ENCODE assay signal across 8 cellular contexts in genomic region chr21:14591882-14592281, GRCh38. TPM values are rescaled to one million over a fixed set of nuclear protein-coding genes. Genes with fewer than 3 reads are reported as not detected.
DNase-seq lines count a peak whose midpoint lies in the region; ATAC-seq and TF ChIP-seq lines count a peak whose summit lies in the region.

No MANE protein-coding gene starts in this region.

- H2AFZ ChIP-seq in DND-41 (ENCODE audit: low read depth, low read length) (peak overlapping the region; percentile 14; the same call in 1 of the 2 replicates), KMS-11 (ENCODE audit: low read depth) (no peak overlapping the region)

- TF ChIP-seq POLR2A in body of pancreas (IDR thresholded peaks at IDR 0.05): no peak

- H3K27ac Mint-ChIP-seq in naive thymus-derived CD4-positive, alpha-beta T cell: peak overlapping the region in 4 of 9 donors; percentile 4 to 90 (median 33)
- no peak overlapping the region for H3K27ac Mint-ChIP-seq in nephron progenitor cell

- no peak overlapping the region for H3K9ac ChIP-seq in DND-41 (ENCODE audit: low read depth, low read length)
- no peak overlapping the region for H3K9ac ChIP-seq in KMS-11

- H3K4me3 Mint-ChIP-seq in naive thymus-derived CD4-positive, alpha-beta T cell: peak overlapping the region in 3 of 10 donors; percentile 3 to 70 (median 22)
- no peak overlapping the region for H3K4me3 Mint-ChIP-seq in nephron progenitor cell

- ATAC-seq in DND-41 (ENCODE audit: insufficient read depth, low read depth) (peak; percentile 68; the same call in 2 of the 3 replicates), body of pancreas (peak; percentile 33), GM18517 (IDR thresholded peaks at IDR 0.05; ENCODE audit: unreplicated experiment) (no peak), HG03139 (IDR thresholded peaks at IDR 0.05; ENCODE audit: unreplicated experiment) (no peak), GM19467 (IDR thresholded peaks at IDR 0.05; ENCODE audit: unreplicated experiment) (no peak)
- peak; percentile 91 for ATAC-seq in naive thymus-derived CD4-positive, alpha-beta T cell

- H3K79me2 ChIP-seq in DND-41 (ENCODE audit: insufficient read depth, low read length) (no peaks in the 10 kb centered on the region), KMS-11 (ENCODE audit: insufficient read depth, low read depth) (no peaks in the 10 kb centered on the region)

- POLR2A ChIA-PET in naive thymus-derived CD4-positive, alpha-beta T cell (lab: Charles Lee): no interaction called here

- H3K36me3 ChIP-seq in DND-41 (ENCODE audit: insufficient read depth, low read length) (no peaks in the 10 kb centered on the region), KMS-11 (ENCODE audit: insufficient read depth) (no peaks in the 10 kb centered on the region), body of pancreas (replicated peaks in 1 of 2; ENCODE audit: insufficient read depth in 1 of 2, low read depth in 2 of 2) (no peaks in the 10 kb centered on the region)
- no peaks in the 10 kb centered on the region for H3K36me3 ChIP-seq in naive thymus-derived CD4-positive, alpha-beta T cell (ENCODE audit: control insufficient read depth in 2 of 3, insufficient read depth in 3 of 3, low read length in 3 of 3)

- H3K4me2 ChIP-seq in DND-41 (ENCODE audit: insufficient read depth, low read length) (no peak overlapping the region), KMS-11 (peak overlapping the region; percentile 32; the same call in 1 of the 2 replicates)

- peaks cover 8 to 43% (median 15%) of the 10 kb centered on the region in 7 donors for H3K4me1 Mint-ChIP-seq in naive thymus-derived CD4-positive, alpha-beta T cell
- H3K4me1 Mint-ChIP-seq in nephron progenitor cell: no peaks in the 10 kb centered on the region

- intact Hi-C loops in body of pancreas (cut with DNase I): no loop called here
- intact Hi-C loops in naive thymus-derived CD4-positive, alpha-beta T cell (cut with micrococcal nuclease): loop anchor here (2.0 to 5.0 kb wide), 5 partner anchors 21 to 145 kb away; no protein-coding TSS in a partner anchor

- H3K4me1 ChIP-seq in DND-41 (ENCODE audit: insufficient read depth, low read length): peaks cover 8% of the 10 kb centered on the region
- H3K4me1 ChIP-seq in KMS-11 (ENCODE audit: low read depth, poor library complexity, severe bottlenecking): peaks cover 42% of the 10 kb centered on the region
- H3K4me1 ChIP-seq in body of pancreas: no peaks in the 10 kb centered on the region
- peaks cover 3 to 11% of the 10 kb centered on the region in 2 donors for H3K4me1 ChIP-seq in naive thymus-derived CD4-positive, alpha-beta T cell (ENCODE audit: control insufficient read depth in 2 of 2, insufficient read depth in 2 of 2, low read length in 2 of 2)

- peak overlapping the region; percentile 12; the same call in 1 of the 2 replicates for H3K27ac ChIP-seq in DND-41 (ENCODE audit: low read length)
- H3K27ac ChIP-seq in KMS-11: no peak overlapping the region
- H3K27ac ChIP-seq in body of pancreas: peak overlapping the region in 1 of 4 donors; percentile 59
- no peak overlapping the region for H3K27ac ChIP-seq in naive thymus-derived CD4-positive, alpha-beta T cell (ENCODE audit: low read depth, low read length)

- peaks cover 3 to 43% (median 3%) of the 10 kb centered on the region in 5 donors for H3K36me3 Mint-ChIP-seq in naive thymus-derived CD4-positive, alpha-beta T cell
- no peaks in the 10 kb centered on the region for H3K36me3 Mint-ChIP-seq in nephron progenitor cell (ENCODE audit: low read depth)

- H4K20me1 ChIP-seq in DND-41 (ENCODE audit: insufficient read depth, low read length): no peaks in the 10 kb centered on the region
- no peaks in the 10 kb centered on the region for H4K20me1 ChIP-seq in KMS-11 (ENCODE audit: insufficient read depth)

- TF ChIP-seq CTCF in DND-41 (IDR thresholded peaks at IDR 0.05; ENCODE audit: borderline replicate concordance, extremely low read depth, low read length, poor library complexity, severe bottlenecking): no peak
- no peak for TF ChIP-seq CTCF in KMS-11 (conservative IDR thresholded peaks at IDR 0.05; ENCODE audit: low read depth, low read length)
- TF ChIP-seq CTCF in body of pancreas (IDR thresholded peaks at IDR 0.05): no peak
- TF ChIP-seq CTCF in nephron progenitor cell (IDR thresholded peaks at IDR 0.05): no peak

- 78 to 83% methylated on average over 2 of the region's 2 CpGs for WGBS in body of pancreas, 2 donors

- CTCF ChIA-PET in naive thymus-derived CD4-positive, alpha-beta T cell (lab: Charles Lee): interaction anchor here (0.9 kb wide), 1 partner anchor 26 kb away, joined by 3 read pairs; no protein-coding TSS in a partner anchor

- no peaks in the 10 kb centered on the region for H3K27me3 Mint-ChIP-seq in naive thymus-derived CD4-positive, alpha-beta T cell
- H3K27me3 Mint-ChIP-seq in nephron progenitor cell (ENCODE audit: low read depth, poor library complexity): peaks cover 4% of the 10 kb centered on the region

- H3K9me3 ChIP-seq in DND-41 (ENCODE audit: insufficient read depth, low read length, severe bottlenecking): peaks cover 5% of the 10 kb centered on the region
- no peaks in the 10 kb centered on the region for H3K9me3 ChIP-seq in body of pancreas
- H3K9me3 ChIP-seq in naive thymus-derived CD4-positive, alpha-beta T cell (ENCODE audit: control insufficient read depth in 2 of 3, low read length in 3 of 3): peaks cover 0 to 3% (median 3%) of the 10 kb centered on the region in 3 experiments

- no peaks in the 10 kb centered on the region for H3K27me3 ChIP-seq in DND-41 (ENCODE audit: insufficient read depth, low read length, poor library complexity)
- H3K27me3 ChIP-seq in KMS-11 (ENCODE audit: insufficient read depth, low read depth): no peaks in the 10 kb centered on the region
- no peaks in the 10 kb centered on the region for H3K27me3 ChIP-seq in body of pancreas
- no peaks in the 10 kb centered on the region for H3K27me3 ChIP-seq in naive thymus-derived CD4-positive, alpha-beta T cell (ENCODE audit: control insufficient read depth in 2 of 2, insufficient read depth in 2 of 2, low read length in 2 of 2)

- H3K9me3 Mint-ChIP-seq in naive thymus-derived CD4-positive, alpha-beta T cell: peaks cover 3 to 35% (median 7%) of the 10 kb centered on the region in 11 donors
- H3K9me3 Mint-ChIP-seq in nephron progenitor cell: peaks cover 13% of the 10 kb centered on the region

- H3K4me3 ChIP-seq in DND-41 (ENCODE audit: low read depth in 1 of 2, low read length in 2 of 2) (no peak overlapping the region), KMS-11 (IDR thresholded peaks at IDR 0.05; ENCODE audit: insufficient read depth, low read depth, low read length) (no peak overlapping the region), body of pancreas (no peak overlapping the region)
- H3K4me3 ChIP-seq in naive thymus-derived CD4-positive, alpha-beta T cell (ENCODE audit: low read length): no peak overlapping the region

- DNase-seq in DND-41 (no peak), body of pancreas (peak in 3 of 4 donors; percentile 19 to 66 (median 31)), nephron progenitor cell (no peak)
- peak in 4 of 9 donors; percentile 6 to 24 (median 11) for DNase-seq in naive thymus-derived CD4-positive, alpha-beta T cell

RNA-seq across cellular contexts. Expression of gene SAMSN1, which starts 45.8 kb away (rescaled TPM):
- total RNA-seq in body of pancreas: 1 to 10 TPM; 1.8 to 4.6 TPM
- total RNA-seq in naive thymus-derived CD4-positive, alpha-beta T cell: 100 to 1,000 TPM in 1 of 5 experiments, 10 to 100 TPM in 4; 27.5 to 136 (median 38.0) TPM
- polyA plus RNA-seq in naive thymus-derived CD4-positive, alpha-beta T cell: 10 to 100 TPM; 25.5 to 30.9 TPM

Comparison
In these comparisons a context has a peak if more than half of its experiments do, and no peak if none do; other contexts are left out.
1. ATAC-seq: peak in DND-41 (single experiment), body of pancreas (single experiment) and naive thymus-derived CD4-positive, alpha-beta T cell (single experiment); none in GM18517 (single experiment), HG03139 (single experiment) and GM19467 (single experiment).
2. DNase-seq: peak in body of pancreas (3 of 4); none in DND-41 (single experiment) and nephron progenitor cell (single experiment).
3. RNA of gene SAMSN1, which starts 45.8 kb away (total RNA-seq): 27.5 to 136 TPM in naive thymus-derived CD4-positive, alpha-beta T cell; 1.8 to 4.6 TPM in body of pancreas; every median in the first group is over 4 times any median in the second.